Comparison of ENCODE assay signal across 8 cellular contexts in the genomic region with DNA sequence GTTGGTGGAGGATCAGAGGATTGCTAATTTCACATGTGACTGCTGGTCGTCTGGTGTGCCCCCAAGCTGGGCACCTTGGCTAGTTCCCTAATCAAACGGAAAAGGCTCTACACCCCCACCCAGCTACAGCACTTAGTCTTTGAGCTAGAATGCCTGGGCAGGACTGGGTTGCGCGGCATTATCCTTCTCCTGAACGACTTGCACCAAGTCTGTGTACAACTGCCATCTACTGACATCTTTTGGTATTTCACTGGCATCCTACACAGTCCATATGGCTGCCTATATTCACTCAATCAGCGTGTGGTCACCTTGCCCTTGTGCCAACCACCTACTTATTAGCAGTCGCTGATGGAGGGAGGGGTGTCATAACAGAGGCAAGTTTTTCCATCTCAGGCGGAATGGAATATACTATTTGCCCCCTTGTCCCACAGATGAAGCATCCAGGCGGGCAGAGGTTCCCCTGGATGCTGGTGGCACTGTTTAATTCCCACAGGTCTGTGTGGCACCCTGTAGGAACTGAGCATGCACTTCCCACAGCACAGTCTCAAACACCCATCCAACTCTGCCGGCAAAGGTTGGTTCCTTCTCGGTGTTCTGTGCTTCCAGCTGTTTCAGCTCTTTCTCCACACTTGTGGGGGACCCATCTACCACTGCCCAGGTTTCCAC.
A peak's percentile ranks its signal among the peaks of the same experiment; 100 is the strongest.
DNase-seq lines count a peak whose midpoint lies in the region; ATAC-seq, FAIRE-seq and TF ChIP-seq lines count a peak whose summit lies in the region.

No MANE protein-coding gene starts in this region.

- H3K4me1 Mint-ChIP-seq in astrocyte (ENCODE audit: low read depth, unreplicated experiment): no peaks in the 10 kb centered on the region

- no peak overlapping the region for H3K4me2 ChIP-seq in PC-9
- no peak overlapping the region for H3K4me2 ChIP-seq in astrocyte (ENCODE audit: low read length)

- H2AFZ ChIP-seq in PC-9: no peak overlapping the region; the same call in 1 of the 2 replicates
- H2AFZ ChIP-seq in astrocyte (ENCODE audit: low read depth, low read length): no peak overlapping the region

- no peak overlapping the region for H3K4me3 Mint-ChIP-seq in astrocyte (ENCODE audit: unreplicated experiment)

- no peak overlapping the region for H3K27ac Mint-ChIP-seq in astrocyte (ENCODE audit: unreplicated experiment)

- H4K20me1 ChIP-seq in PC-9 (ENCODE audit: insufficient read depth): no peaks in the 10 kb centered on the region
- H4K20me1 ChIP-seq in astrocyte (ENCODE audit: insufficient read depth, low read length): no peaks in the 10 kb centered on the region

- H3K27me3 ChIP-seq in PC-9 (ENCODE audit: insufficient read depth, low read depth): no peaks in the 10 kb centered on the region
- no peaks in the 10 kb centered on the region for H3K27me3 ChIP-seq in astrocyte (ENCODE audit: insufficient read depth, low read length)

- H3K27me3 Mint-ChIP-seq in astrocyte (ENCODE audit: low read depth, unreplicated experiment): no peaks in the 10 kb centered on the region

- H3K9ac ChIP-seq in astrocyte (ENCODE audit: low read length): no peak overlapping the region

- no peaks in the 10 kb centered on the region for H3K9me2 ChIP-seq in PC-9 (ENCODE audit: insufficient read depth)

- peaks cover 14% of the 10 kb centered on the region for H3K4me1 ChIP-seq in PC-9 (replicated peaks; ENCODE audit: insufficient read depth)
- H3K4me1 ChIP-seq in astrocyte (ENCODE audit: insufficient read depth, low read length): no peaks in the 10 kb centered on the region

- no peak overlapping the region for H3K27ac ChIP-seq in PC-9
- H3K27ac ChIP-seq in astrocyte (ENCODE audit: low read depth, low read length): no peak overlapping the region

- no peaks in the 10 kb centered on the region for H3K36me3 ChIP-seq in PC-9 (ENCODE audit: low read depth)
- no peaks in the 10 kb centered on the region for H3K36me3 ChIP-seq in astrocyte (ENCODE audit: insufficient read depth, low read length)

- CTCF ChIA-PET in PC-9 (lab: Charles Lee): interaction anchor here (0.5 to 0.8 kb wide), 3 partner anchors 9 to 458 kb away, joined by 3 to 4 read pairs (median 4); no protein-coding TSS in a partner anchor

- no peak for FAIRE-seq in astrocyte (lab: Jason Lieb, UNC)

- H3F3A ChIP-seq in PC-9 (ENCODE audit: insufficient read depth, low read depth): peaks cover 4% of the 10 kb centered on the region; the same call in 1 of the 2 replicates

- peaks cover 2% of the 10 kb centered on the region for H3K36me3 Mint-ChIP-seq in astrocyte (ENCODE audit: low read depth, unreplicated experiment)

- no peak for DNase-seq in activated CD4-positive, CD25-positive, alpha-beta regulatory T cell (lab: John Stamatoyannopoulos, UW)
- DNase-seq in PC-9: peak; percentile 45 to 61
- DNase-seq in astrocyte (ENCODE audit: low read depth): peak; percentile 6
- DNase-seq in inferior parietal cortex (ENCODE audit: extremely low spot score): peak; percentile 39
- peak; percentile 1 to 48 for DNase-seq in stimulated activated CD4-positive, alpha-beta T cell treated with anti-CD3 and anti-CD28 coated beads, Interleukin-2, amount 100 ng/mL, for 48 hours

- H3K79me2 ChIP-seq in PC-9 (ENCODE audit: low read depth): no peaks in the 10 kb centered on the region
- no peaks in the 10 kb centered on the region for H3K79me2 ChIP-seq in astrocyte (ENCODE audit: insufficient read depth, low read length)

- intact Hi-C loops in PC-9 (cut with micrococcal nuclease; ENCODE audit: unreplicated experiment): loop anchor here (1.0 to 10.0 kb wide), 3 partner anchors 37 to 1136 kb away; a partner anchor contains a TSS

- ATAC-seq in activated CD4-positive, CD25-positive, alpha-beta regulatory T cell treated with anti-CD3 and anti-CD28 coated beads, Interleukin-2, amount 50 U/mL, for 24 hours: peak; percentile 58
- ATAC-seq in GM21381 (IDR thresholded peaks at IDR 0.05; ENCODE audit: unreplicated experiment) (peak; percentile 95), HG03520 (IDR thresholded peaks at IDR 0.05; ENCODE audit: unreplicated experiment) (peak; percentile 96)

- no TSS peak for BruUV-seq in PC-9 (replicated peaks; lab: Mats Ljungman, UMichigan)

- peaks cover 6% of the 10 kb centered on the region; the same call in 1 of the 2 replicates for H3K9me3 ChIP-seq in PC-9 (ENCODE audit: insufficient read depth, low read depth)
- no peaks in the 10 kb centered on the region for H3K9me3 ChIP-seq in astrocyte (ENCODE audit: insufficient read depth, low read depth, low read length)

- H3K9me3 Mint-ChIP-seq in astrocyte (ENCODE audit: unreplicated experiment): peaks cover 3% of the 10 kb centered on the region

- TF ChIP-seq CTCF in PC-9 (conservative IDR thresholded peaks at IDR 0.05) (peak; percentile 84), astrocyte (IDR thresholded peaks at IDR 0.05; ENCODE audit: insufficient read depth, low read depth, low read length) (peak; percentile 47)

- H3K4me3 ChIP-seq in PC-9 (no peak overlapping the region), astrocyte (ENCODE audit: insufficient read depth, low read depth, low read length) (no peak overlapping the region)

- POLR2A ChIA-PET in PC-9 (lab: Charles Lee; ENCODE audit: unreplicated experiment): no interaction called here

Comparison
In these comparisons a context has a peak if more than half of its experiments do, and no peak if none do; other contexts are left out.
1. DNase-seq: peak in PC-9 (2 of 2), astrocyte (single experiment), inferior parietal cortex (single experiment) and stimulated activated CD4-positive, alpha-beta T cell treated with anti-CD3 and anti-CD28 coated beads, Interleukin-2, amount 100 ng/mL, for 48 hours (2 of 2); none in activated CD4-positive, CD25-positive, alpha-beta regulatory T cell (0 of 4).
2. Peak in every context shown above with its lines, with median percentiles within 50 percentile points of each other: ATAC-seq.